1 cellular context compared by ENCODE assay signal in the genomic region with DNA sequence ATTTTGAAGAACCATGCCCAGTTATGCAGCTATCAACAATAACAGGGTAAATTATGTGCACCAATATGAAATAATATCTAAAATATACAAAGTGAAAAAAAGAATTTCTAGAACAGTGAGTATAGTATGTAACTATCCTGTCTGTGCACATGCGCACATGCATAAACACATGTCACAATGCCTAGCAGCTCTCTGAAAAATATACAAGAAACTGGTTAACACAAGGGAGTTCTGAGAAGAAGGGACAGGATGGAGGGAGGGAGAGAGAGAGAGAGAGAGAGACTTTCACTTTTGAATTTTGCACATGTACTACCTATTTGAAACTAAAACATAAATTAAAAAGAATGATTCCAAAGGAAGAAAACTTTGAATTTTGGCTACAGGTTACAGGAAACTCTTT.
A peak's percentile ranks its signal among the peaks of the same experiment; 100 is the strongest.
TF ChIP-seq lines count a peak whose summit lies in the region.

No MANE protein-coding gene starts in this region.

TF ChIP-seq in HepG2, 621 proteins besides CTCF, POLR2A, EP300 and RAD21:
- TF ChIP-seq ZKSCAN8 (CRISPR knock-in tag; IDR thresholded peaks at IDR 0.05; ENCODE audit: borderline replicate concordance) = no peak
- TF ChIP-seq, protein P1, sequence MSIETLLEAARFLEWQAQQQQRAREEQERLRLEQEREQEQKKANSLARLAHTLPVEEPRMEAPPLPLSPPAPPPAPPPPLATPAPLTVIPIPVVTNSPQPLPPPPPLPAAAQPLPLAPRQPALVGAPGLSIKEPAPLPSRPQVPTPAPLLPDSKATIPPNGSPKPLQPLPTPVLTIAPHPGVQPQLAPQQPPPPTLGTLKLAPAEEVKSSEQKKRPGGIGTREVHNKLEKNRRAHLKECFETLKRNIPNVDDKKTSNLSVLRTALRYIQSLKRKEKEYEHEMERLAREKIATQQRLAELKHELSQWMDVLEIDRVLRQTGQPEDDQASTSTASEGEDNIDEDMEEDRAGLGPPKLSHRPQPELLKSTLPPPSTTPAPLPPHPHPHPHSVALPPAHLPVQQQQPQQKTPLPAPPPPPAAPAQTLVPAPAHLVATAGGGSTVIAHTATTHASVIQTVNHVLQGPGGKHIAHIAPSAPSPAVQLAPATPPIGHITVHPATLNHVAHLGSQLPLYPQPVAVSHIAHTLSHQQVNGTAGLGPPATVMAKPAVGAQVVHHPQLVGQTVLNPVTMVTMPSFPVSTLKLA (IDR thresholded peaks at IDR 0.05) = peak; percentile 82
